ENCODE assay signal across 17 cellular contexts in genomic region chr12:15446798-15447197, GRCh38.
DNase-seq lines count a peak whose midpoint lies in the region; ATAC-seq and TF ChIP-seq lines count a peak whose summit lies in the region.
"Had no signal": no experiment of that assay in that cellular context is flagged by ENCODE, and none has a peak within 500 bp of the region (broad histone marks: within the 10 kb centered on the region; RNA-seq: fewer than 3 reads in every experiment).

No MANE protein-coding gene starts in this region.

- DNase-seq in HCEC 1CT, result peak; percentile 81
- peak; percentile 24 for DNase-seq in Panc1 (ENCODE audit: low read depth, low spot score)
- DNase-seq in epithelial cell of esophagus (ENCODE audit: low read depth), result peak; percentile 99
- peak; percentile 43 for DNase-seq in renal cortical epithelial cell (ENCODE audit: low read depth)
- no peak for DNase-seq in activated naive CD4-positive, alpha-beta T cell (lab: John Stamatoyannopoulos, UW)
- no peak for DNase-seq in activated T-cell treated with anti-CD3 and anti-CD28 coated beads for 4 hours
- no peak for DNase-seq in OCI-M1 (lab: John Stamatoyannopoulos, UW)
- DNase-seq: activated T-cell treated with anti-CD3 and anti-CD28 coated beads, Interleukin-2, amount 50 U/mL, for 24 hours; glutamatergic neuron; Kasumi-1; NCI-H1417 treated with DMSO at 0.1 percent for 48 hours; NCI-H774; stimulated activated CD4-positive, alpha-beta T cell treated with anti-CD3 and anti-CD28 coated beads, Interleukin-2, amount 100 ng/mL, for 48 hours; substantia nigra had no signal

- no peaks in the 10 kb centered on the region for H3K36me3 ChIP-seq in Panc1 (ENCODE audit: control insufficient read depth, insufficient read depth, low read length)
- H3K36me3 ChIP-seq: BLaER1 treated with 17β-estradiol and CSF1 and Interleukin-3, amounts not matched to agents 10 nM and 100 nM; esophagus muscularis mucosa had no signal

- intact Hi-C loops in Panc1 (cut with micrococcal nuclease; ENCODE audit: unreplicated experiment), result no loop called here

- CTCF ChIA-PET in Panc1 (lab: Charles Lee), result no interaction called here

- no peak for ATAC-seq in Panc1

- H3K27me3 ChIP-seq in Panc1 (ENCODE audit: control insufficient read depth, insufficient read depth, low read length), result no peaks in the 10 kb centered on the region
- H3K27me3 ChIP-seq: BLaER1 treated with 17β-estradiol and CSF1 and Interleukin-3, amounts not matched to agents 10 nM and 100 nM; esophagus muscularis mucosa had no signal

- H3K9me3 ChIP-seq in Panc1 (ENCODE audit: control insufficient read depth, insufficient read depth, low read depth, low read length), result no peaks in the 10 kb centered on the region
- H3K9me3 ChIP-seq: esophagus muscularis mucosa had no signal

- H3K27ac ChIP-seq in Panc1 (ENCODE audit: low read length), result no peak overlapping the region
- H3K27ac ChIP-seq: BLaER1 treated with 17β-estradiol and CSF1 and Interleukin-3, amounts not matched to agents 10 nM and 100 nM; esophagus muscularis mucosa; parathyroid adenoma had no signal

- TF ChIP-seq CTCF in Panc1 (IDR thresholded peaks at IDR 0.05), result no peak
- TF ChIP-seq CTCF in epithelial cell of esophagus (IDR thresholded peaks at IDR 0.05; ENCODE audit: insufficient read depth, low read depth, low read length, missing control alignments), result no peak

- H3K4me1 ChIP-seq in Panc1 (ENCODE audit: control insufficient read depth, insufficient read depth, low read length), result no peaks in the 10 kb centered on the region
- H3K4me1 ChIP-seq: BLaER1 treated with 17β-estradiol and CSF1 and Interleukin-3, amounts not matched to agents 10 nM and 100 nM; esophagus muscularis mucosa; parathyroid adenoma had no signal

- POLR2A ChIA-PET in Panc1 (lab: Charles Lee), result no interaction called here

- no TSS peak for BruUV-seq in Panc1 (replicated peaks; lab: Mats Ljungman, UMichigan)

- no peak overlapping the region for H3K4me3 ChIP-seq in Panc1 (ENCODE audit: low read depth in 2 of 2, low read length in 2 of 2)
- no peak overlapping the region for H3K4me3 ChIP-seq in epithelial cell of esophagus (ENCODE audit: low read length)
- H3K4me3 ChIP-seq: BLaER1 treated with 17β-estradiol and CSF1 and Interleukin-3, amounts not matched to agents 10 nM and 100 nM; esophagus muscularis mucosa had no signal

- in situ Hi-C loops in Panc1 (cut with HindIII; ENCODE audit: low pct_unique_long_range_greater_than_20kb, low sequenced_read_pairs), result no loop called here

Comparison
In these comparisons a context has a peak if more than half of its experiments do, and no peak if none do; other contexts are left out.
1. DNase-seq: peak in HCEC 1CT (single experiment), Panc1 (single experiment), epithelial cell of esophagus (single experiment) and renal cortical epithelial cell (single experiment); none in activated naive CD4-positive, alpha-beta T cell (0 of 4), activated T-cell treated with anti-CD3 and anti-CD28 coated beads for 4 hours (single experiment) and OCI-M1 (single experiment).